Comparison of ENCODE assay signal across 22 cellular contexts in genomic region chr2:235066895-235067294, GRCh38.
DNase-seq lines count a peak whose midpoint lies in the region; ATAC-seq and TF ChIP-seq lines count a peak whose summit lies in the region.
"Had no signal": no experiment of that assay in that cellular context is flagged by ENCODE, and none has a peak within 500 bp of the region (broad histone marks: within the 10 kb centered on the region; RNA-seq: fewer than 3 reads in every experiment).

No MANE protein-coding gene starts in this region.

- intact Hi-C loops in tibial artery (cut with DNase I; ENCODE audit: low total_unique reads), result no loop called here
- intact Hi-C loops in uterus (cut with DNase I; ENCODE audit: low total_unique reads), result no loop called here

- ATAC-seq in GM21360 (IDR thresholded peaks at IDR 0.05; ENCODE audit: unreplicated experiment) (no peak), HG03469 (IDR thresholded peaks at IDR 0.05; ENCODE audit: unreplicated experiment) (no peak)
- ATAC-seq: activated T-cell treated with anti-CD3 and anti-CD28 coated beads, Interleukin-2, amount 50 U/mL, for 72 hours; GM12878; stimulated activated naive CD8-positive, alpha-beta T cell treated with anti-CD3 and anti-CD28 coated beads, Interleukin-15, amount 100 ng/mL, for 72 hours had no signal

- no peak overlapping the region for H3K4me3 ChIP-seq in AG10803 (ENCODE audit: low read length)
- H3K4me3 ChIP-seq in tibial artery, result no peak overlapping the region
- H3K4me3 ChIP-seq in uterus, result no peak overlapping the region
- H3K4me3 ChIP-seq: colonic mucosa, GM12878, lung, skin epidermis had no signal

- H3K36me3 ChIP-seq in tibial artery (no peaks in the 10 kb centered on the region), uterus (no peaks in the 10 kb centered on the region)
- H3K36me3 ChIP-seq: colonic mucosa had no signal

- H3K27ac ChIP-seq in tibial artery (no peak overlapping the region), uterus (no peak overlapping the region)
- H3K27ac ChIP-seq: colonic mucosa, RWPE1, skin epidermis had no signal

- TF ChIP-seq RAD21 in Ishikawa (IDR thresholded peaks at IDR 0.05; ENCODE audit: low read depth), result no peak

- DNase-seq in AG10803 (ENCODE audit: low read depth), result peak; percentile 34
- DNase-seq in astrocyte of the hippocampus (ENCODE audit: low read depth, low spot score), result peak; percentile 64
- peak; percentile 66 for DNase-seq in left kidney (ENCODE audit: low read depth, low spot score)
- DNase-seq in tibial artery, result no peak
- DNase-seq in uterus, result no peak
- DNase-seq: activated CD4-positive, CD25-positive, alpha-beta regulatory T cell treated with anti-CD3 and anti-CD28 coated beads, Interleukin-2, amount 50 U/mL, for 72 hours; activated T-cell treated with anti-CD3 and anti-CD28 coated beads, Interleukin-2, amount 50 U/mL, for 72 hours; colonic mucosa; GF-D8; islet precursor cell; naive B cell; NCI-H1048; stimulated activated CD4-positive, alpha-beta T cell treated with anti-CD3 and anti-CD28 coated beads, Interleukin-4, amount 100 ng/mL, for 1 hour; stimulated activated naive CD8-positive, alpha-beta T cell treated with anti-CD3 and anti-CD28 coated beads, Interleukin-15, amount 100 ng/mL, for 72 hours; T1000 had no signal

- H3K27me3 ChIP-seq in tibial artery (peaks cover 0 to 5% of the 10 kb centered on the region in 2 donors), uterus (no peaks in the 10 kb centered on the region)
- H3K27me3 ChIP-seq: colonic mucosa had no signal

- no peak for TF ChIP-seq EP300 in Ishikawa (IDR thresholded peaks at IDR 0.05; ENCODE audit: borderline replicate concordance)

- TF ChIP-seq CTCF in AG10803 (conservative IDR thresholded peaks at IDR 0.05; ENCODE audit: low read length), result no peak
- TF ChIP-seq CTCF in tibial artery (IDR thresholded peaks at IDR 0.05), result no peak
- no peak for TF ChIP-seq CTCF in uterus (IDR thresholded peaks at IDR 0.05)

- H3K9me3 ChIP-seq in tibial artery (no peaks in the 10 kb centered on the region), uterus (no peaks in the 10 kb centered on the region)
- H3K9me3 ChIP-seq: colonic mucosa had no signal

- H3K4me1 ChIP-seq in tibial artery (peaks cover 0 to 12% (median 6%) of the 10 kb centered on the region in 4 donors), uterus (no peaks in the 10 kb centered on the region)
- H3K4me1 ChIP-seq: colonic mucosa had no signal

- TF ChIP-seq POLR2A in uterus (IDR thresholded peaks at IDR 0.05), result no peak

TF ChIP-seq in Ishikawa, 13 proteins besides CTCF, POLR2A, EP300 and RAD21:
- no peak for TF ChIP-seq CREB1 (IDR thresholded peaks at IDR 0.05; ENCODE audit: low read depth)
- TF ChIP-seq USF1 (IDR thresholded peaks at IDR 0.05), result peak; percentile 53; the same call in 1 of the 2 replicates
- no peak for TF ChIP-seq YY1 (IDR thresholded peaks at IDR 0.05; ENCODE audit: low read depth)
- TF ChIP-seq EGR1 (IDR thresholded peaks at IDR 0.05), result no peak

Comparison
In these comparisons a context has a peak if more than half of its experiments do, and no peak if none do; other contexts are left out.
1. DNase-seq: peak in AG10803 (single experiment), astrocyte of the hippocampus (single experiment) and left kidney (single experiment); none in tibial artery (0 of 2) and uterus (0 of 2).